In the genomic region with DNA sequence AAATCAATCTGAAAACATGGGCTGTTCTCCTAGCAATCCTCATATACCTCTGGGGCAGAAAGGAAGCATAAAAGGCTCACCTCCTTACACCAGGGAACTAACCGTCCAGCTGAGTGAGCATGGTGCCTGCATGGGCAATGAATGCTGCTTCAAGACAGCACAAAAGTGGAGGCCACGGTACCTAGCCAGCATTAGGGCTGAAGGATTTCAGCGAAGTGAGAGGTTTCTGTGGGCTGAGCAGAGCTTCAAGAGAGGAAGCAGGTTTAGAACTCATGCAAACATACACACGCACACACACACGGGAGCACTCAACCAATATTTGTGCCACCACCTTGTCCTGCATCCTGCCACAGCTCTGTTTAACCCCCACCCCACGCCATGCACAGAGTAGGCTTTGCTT, we compare ENCODE assay signal across 8 cellular contexts.
"Had no signal": no experiment of that assay in that cellular context is flagged by ENCODE, and none has a peak within 500 bp of the region (broad histone marks: within the 10 kb centered on the region; RNA-seq: fewer than 3 reads in every experiment).

No MANE protein-coding gene starts in this region.

- H3K4me3 ChIP-seq: GM12878 had no signal

- FAIRE-seq: G401.6, GM12878, GM12891, GM12892, GM18507, GM19239 had no signal

- DNase-seq: GDM1, GF-D8 had no signal

- ATAC-seq: GM12878 had no signal
